Comparison of ENCODE assay signal across 10 cellular contexts in genomic region chr6:149499066-149499465, GRCh38. TPM values are rescaled to one million over a fixed set of nuclear protein-coding genes. Genes with fewer than 3 reads are reported as not detected.
DNase-seq lines count a peak whose midpoint lies in the region; ATAC-seq, FAIRE-seq and TF ChIP-seq lines count a peak whose summit lies in the region.
"Had no signal": no experiment of that assay in that cellular context is flagged by ENCODE, and none has a peak within 500 bp of the region (broad histone marks: within the 10 kb centered on the region; RNA-seq: fewer than 3 reads in every experiment).

No MANE protein-coding gene starts in this region.

- no peak overlapping the region for H4K8ac ChIP-seq in mesenchymal stem cell (ENCODE audit: low read length)

- no peaks in the 10 kb centered on the region for H3K27me3 Mint-ChIP-seq in CD4-positive, alpha-beta T cell

- WGBS in mesenchymal stem cell: 0% methylated on average over 1 of the region's 3 CpGs

- H3K27ac Mint-ChIP-seq in CD4-positive, alpha-beta T cell: peak overlapping the region; percentile 69

- no peaks in the 10 kb centered on the region for H3K27me3 ChIP-seq in CD4-positive, alpha-beta T cell (ENCODE audit: control insufficient read depth, insufficient read depth, low read length)
- H3K27me3 ChIP-seq in mesenchymal stem cell (ENCODE audit: control insufficient read depth in 1 of 2, insufficient read depth in 1 of 2, low read length in 2 of 2): no peaks in the 10 kb centered on the region
- no peaks in the 10 kb centered on the region for H3K27me3 ChIP-seq in WERI-Rb-1 (ENCODE audit: insufficient read depth, low read depth, severe bottlenecking)

- H3K4ac ChIP-seq in mesenchymal stem cell (ENCODE audit: low read depth in 1 of 2, low read length in 2 of 2): no peak overlapping the region

- in situ Hi-C loops in astrocyte of the spinal cord (cut with HindIII; ENCODE audit: low sequenced_read_pairs): no loop called here

- intact Hi-C loops in CD4-positive, alpha-beta T cell (cut with DNase I, micrococcal nuclease): no loop called here

- no peaks in the 10 kb centered on the region for H3K9me3 Mint-ChIP-seq in CD4-positive, alpha-beta T cell

- no peak overlapping the region for H3K18ac ChIP-seq in mesenchymal stem cell (ENCODE audit: low read depth in 1 of 2, low read length in 2 of 2)

- peaks cover 2% of the 10 kb centered on the region for H3K79me1 ChIP-seq in mesenchymal stem cell (replicated peaks; ENCODE audit: low read length, poor library complexity, severe bottlenecking)

- no peak overlapping the region for H3K14ac ChIP-seq in mesenchymal stem cell (ENCODE audit: low read length in 2 of 2)

- no peak overlapping the region for H2BK120ac ChIP-seq in mesenchymal stem cell (ENCODE audit: low read depth, low read length)

- H3K4me3 ChIP-seq in astrocyte of the spinal cord (ENCODE audit: low read depth, low read length): no peak overlapping the region
- no peak overlapping the region for H3K4me3 ChIP-seq in mesenchymal stem cell (ENCODE audit: insufficient read depth in 1 of 2, low read depth in 1 of 2, low read length in 2 of 2)
- no peak overlapping the region for H3K4me3 ChIP-seq in WERI-Rb-1 (ENCODE audit: low read depth, low read length)

- no peaks in the 10 kb centered on the region for H3K9me3 ChIP-seq in CD4-positive, alpha-beta T cell (ENCODE audit: control insufficient read depth, low read length)
- H3K9me3 ChIP-seq in mesenchymal stem cell (ENCODE audit: control insufficient read depth, low read length): no peaks in the 10 kb centered on the region
- H3K9me3 ChIP-seq in WERI-Rb-1 (ENCODE audit: severe bottlenecking): no peaks in the 10 kb centered on the region

- no peak for ATAC-seq in CD4-positive, alpha-beta T cell (ENCODE audit: poor library complexity)
- no peak for ATAC-seq in HG02885 (IDR thresholded peaks at IDR 0.05; ENCODE audit: poor library complexity, unreplicated experiment)

- H3K9ac ChIP-seq in mesenchymal stem cell (ENCODE audit: low read length): no peak overlapping the region

- H4K91ac ChIP-seq in mesenchymal stem cell (ENCODE audit: low read length): no peak overlapping the region

- POLR2A ChIA-PET in CD4-positive, alpha-beta T cell (lab: Charles Lee): no interaction called here

- H2BK15ac ChIP-seq in mesenchymal stem cell (ENCODE audit: low read depth, poor library complexity, severe bottlenecking): no peak overlapping the region

- no peak overlapping the region for H3K4me3 Mint-ChIP-seq in CD4-positive, alpha-beta T cell

- no peak overlapping the region for H2AK5ac ChIP-seq in mesenchymal stem cell (ENCODE audit: low read length, severe bottlenecking)

- FAIRE-seq in HTR-8/SVneo (lab: Jason Lieb, UNC): no peak

- no peak for TF ChIP-seq CTCF in CD4-positive, alpha-beta T cell (IDR thresholded peaks at IDR 0.05)
- TF ChIP-seq CTCF in astrocyte of the spinal cord (IDR thresholded peaks at IDR 0.05; ENCODE audit: low read depth, low read length): no peak
- no peak for TF ChIP-seq CTCF in WERI-Rb-1 (IDR thresholded peaks at IDR 0.05; ENCODE audit: low read depth, low read length)

- CTCF ChIA-PET in CD4-positive, alpha-beta T cell (lab: Charles Lee): interaction anchor here (1.2 to 1.9 kb wide), 2 partner anchors 14 to 16 kb away, joined by 4 to 6 read pairs; partner anchors contain the start of gene ZC3H12D

- peaks cover 62% of the 10 kb centered on the region for H3K4me1 Mint-ChIP-seq in CD4-positive, alpha-beta T cell (ENCODE audit: low read depth)

- H2AFZ ChIP-seq in mesenchymal stem cell (ENCODE audit: low read depth, low read length): no peak overlapping the region

- peaks cover 0 to 18% of the 10 kb centered on the region in 2 experiments for H3K36me3 ChIP-seq in mesenchymal stem cell (ENCODE audit: control insufficient read depth in 1 of 2, insufficient read depth in 2 of 2, low read depth in 1 of 2, low read length in 2 of 2)
- H3K36me3 ChIP-seq in WERI-Rb-1: no peaks in the 10 kb centered on the region

- peaks cover 41% of the 10 kb centered on the region for H3K36me3 Mint-ChIP-seq in CD4-positive, alpha-beta T cell (ENCODE audit: low read depth)

- H3K23ac ChIP-seq in mesenchymal stem cell (ENCODE audit: low read length in 2 of 2): no peak overlapping the region

- H2BK5ac ChIP-seq in mesenchymal stem cell (ENCODE audit: low read depth, low read length, poor library complexity, severe bottlenecking): no peak overlapping the region

- no peak overlapping the region for H3K4me2 ChIP-seq in mesenchymal stem cell (ENCODE audit: low read length, poor library complexity, severe bottlenecking)

- H2BK12ac ChIP-seq in mesenchymal stem cell (ENCODE audit: low read length in 2 of 2): no peak overlapping the region

- H3K27ac ChIP-seq in CD4-positive, alpha-beta T cell (ENCODE audit: low read depth, low read length): no peak overlapping the region
- H3K27ac ChIP-seq in mesenchymal stem cell (ENCODE audit: low read length, poor library complexity, severe bottlenecking) (no peak overlapping the region), WERI-Rb-1 (no peak overlapping the region)

- peaks cover 1% of the 10 kb centered on the region for H3K4me1 ChIP-seq in mesenchymal stem cell (ENCODE audit: control insufficient read depth, insufficient read depth, low read depth, low read length)

- DNase-seq in CD4-positive, alpha-beta T cell: no peak
- DNase-seq in HTR-8/SVneo (ENCODE audit: insufficient read length, low spot score) (peak; percentile 47), astrocyte of the spinal cord (ENCODE audit: low read depth, low spot score) (peak; percentile 90), mesenchymal stem cell (peak; percentile 95), NCI-H1694 treated with DMSO at 0.1 percent for 48 hours (lab: John Stamatoyannopoulos, UW) (no peak), WERI-Rb-1 (no peak), SKM-1 treated with dmso at 0.1 percent for 144 hours (lab: John Stamatoyannopoulos, UW; ENCODE audit: unreplicated experiment) (no peak)
- DNase-seq: amygdala, islet precursor cell had no signal

RNA-seq across cellular contexts. Expression of gene ZC3H12D, which starts 14.3 kb away (rescaled TPM):
- 10 to 100 TPM; 70.2 to 71.0 TPM for total RNA-seq in CD4-positive, alpha-beta T cell
- 0.04 TPM for polyA plus RNA-seq in mesenchymal stem cell (2013, experiment 1 of 2)
- polyA plus RNA-seq in mesenchymal stem cell (2013, experiment 2 of 2): 0.04 TPM

RNA-seq across cellular contexts. Expression of gene PPIL4, which starts 46.8 kb away (rescaled TPM):
- total RNA-seq in CD4-positive, alpha-beta T cell: 10 to 100 TPM; 51.8 to 53.5 TPM
- polyA plus RNA-seq in mesenchymal stem cell (2013, experiment 1 of 2): 41.9 TPM
- 42.4 TPM for polyA plus RNA-seq in mesenchymal stem cell (2013, experiment 2 of 2)

Comparison
In these comparisons a context has a peak if more than half of its experiments do, and no peak if none do; other contexts are left out.
1. DNase-seq: peak in HTR-8/SVneo (single experiment), astrocyte of the spinal cord (single experiment) and mesenchymal stem cell (single experiment); none in CD4-positive, alpha-beta T cell (0 of 10), NCI-H1694 treated with DMSO at 0.1 percent for 48 hours (single experiment), WERI-Rb-1 (single experiment) and SKM-1 treated with dmso at 0.1 percent for 144 hours (single experiment).